ENCODE assay signal across 6 cellular contexts in genomic region chr19:10399340-10399739, GRCh38. TPM values are rescaled to one million over a fixed set of nuclear protein-coding genes. Genes with fewer than 3 reads are reported as not detected.
A peak's percentile ranks its signal among the peaks of the same experiment; 100 is the strongest.
DNase-seq lines count a peak whose midpoint lies in the region; ATAC-seq, FAIRE-seq and TF ChIP-seq lines count a peak whose summit lies in the region.
"Not testable (repeated sequence)": the region's sequence is repeated elsewhere in the genome, so short reads cannot be mapped to it uniquely, and the experiment has no call there.

No MANE protein-coding gene starts in this region.

- H3K4me1 Mint-ChIP-seq in activated naive CD8-positive, alpha-beta T cell treated with anti-CD3 and anti-CD28 coated beads, Interleukin-2, amount 10 ng/mL, durations not matched to agents 7 days and 5 days: peaks cover 29% of the 10 kb centered on the region

- H3K36me3 ChIP-seq in heart right ventricle: peaks cover 7 to 48% (median 17%) of the 10 kb centered on the region in 9 donors
- peaks cover 34 to 51% of the 10 kb centered on the region in 2 experiments for H3K36me3 ChIP-seq in trophoblast cell (ENCODE audit: control insufficient read depth in 1 of 2, insufficient read depth in 2 of 2, low read length in 2 of 2)
- peaks cover 0 to 60% (median 20%) of the 10 kb centered on the region in 6 donors for H3K36me3 ChIP-seq in spleen

- ATAC-seq in activated naive CD8-positive, alpha-beta T cell treated with anti-CD3 and anti-CD28 coated beads, Interleukin-2, amount 10 ng/mL, durations not matched to agents 7 days and 5 days (ENCODE audit: low read depth); heart right ventricle: not testable (repeated sequence)

- not testable (repeated sequence) for H3K9me3 ChIP-seq in heart right ventricle; trophoblast cell (ENCODE audit: insufficient read depth, low read depth, low read length); spleen

- not testable (repeated sequence) for H3K27me3 ChIP-seq in heart right ventricle; trophoblast cell (ENCODE audit: insufficient read depth, low read length); spleen (replicated peaks in 1 of 7)

- H2BK120ac ChIP-seq in trophoblast cell (ENCODE audit: insufficient read depth, low read length, poor library complexity): not testable (repeated sequence)

- H3K18ac ChIP-seq in trophoblast cell (ENCODE audit: low read length): not testable (repeated sequence)

- intact Hi-C loops in heart right ventricle (cut with DNase I): loop anchor here in 1 of 10 donors (10.0 kb wide), 1 partner anchor 465 kb away; the partner anchor contains the start of gene OLFM2
- intact Hi-C loops in spleen (cut with DNase I; ENCODE audit: low total_unique reads): not testable (repeated sequence)

- not testable (repeated sequence) for H4K8ac ChIP-seq in trophoblast cell (ENCODE audit: low read depth, low read length)

- not testable (repeated sequence) for H3K9me3 Mint-ChIP-seq in activated naive CD8-positive, alpha-beta T cell treated with anti-CD3 and anti-CD28 coated beads, Interleukin-2, amount 10 ng/mL, durations not matched to agents 7 days and 5 days

- POLR2A ChIA-PET in activated naive CD8-positive, alpha-beta T cell treated with anti-CD3 and anti-CD28 coated beads, Interleukin-2, amount 10 ng/mL, durations not matched to agents 7 days and 5 days (lab: Charles Lee): interaction anchor here (0.6 kb wide), 1 partner anchor 285 kb away, joined by 3 read pairs; no protein-coding TSS in a partner anchor

- not testable (repeated sequence) for H3K4ac ChIP-seq in trophoblast cell (ENCODE audit: low read depth, low read length)

- not testable (repeated sequence) for H2AFZ ChIP-seq in trophoblast cell (ENCODE audit: insufficient read depth, low read length, poor library complexity)

- peak; percentile 39 for DNase-seq in Caki2 (ENCODE audit: low read depth)
- peak; percentile 11 for DNase-seq in RCC 7860 (ENCODE audit: low spot score)
- not testable (repeated sequence) for DNase-seq in activated naive CD8-positive, alpha-beta T cell treated with anti-CD3 and anti-CD28 coated beads, Interleukin-2, amount 10 ng/mL, durations not matched to agents 7 days and 5 days; heart right ventricle; spleen
- peak; percentile 67 to 69 for DNase-seq in trophoblast cell

- H3K79me1 ChIP-seq in trophoblast cell (ENCODE audit: low read length): not testable (repeated sequence)

- 92 to 96% methylated on average over 8 of the region's 8 CpGs for WGBS in heart right ventricle, 2 donors
- no CpG with 5 or more reads among the region's 8 CpGs for WGBS in trophoblast cell (ENCODE audit: extremely low coverage, insufficient coverage, insufficient read length)
- 83 to 88% (median 85%) methylated on average over 8 of the region's 8 CpGs for WGBS in spleen, 5 donors

- peaks cover 31 to 71% (median 52%) of the 10 kb centered on the region in 9 donors for H3K4me1 ChIP-seq in heart right ventricle
- H3K4me1 ChIP-seq in trophoblast cell (ENCODE audit: control insufficient read depth in 1 of 2, insufficient read depth in 2 of 2, low read length in 2 of 2): not testable (repeated sequence)
- peaks cover 33 to 83% (median 56%) of the 10 kb centered on the region in 6 donors for H3K4me1 ChIP-seq in spleen

- not testable (repeated sequence) for H3K27ac Mint-ChIP-seq in activated naive CD8-positive, alpha-beta T cell treated with anti-CD3 and anti-CD28 coated beads, Interleukin-2, amount 10 ng/mL, durations not matched to agents 7 days and 5 days

- H2AK5ac ChIP-seq in trophoblast cell (ENCODE audit: low read length): not testable (repeated sequence)

- H3K79me2 ChIP-seq in trophoblast cell (ENCODE audit: control insufficient read depth, insufficient read depth, low read length, poor library complexity): peaks cover 12% of the 10 kb centered on the region

- TF ChIP-seq POLR2A in spleen (IDR thresholded peaks at IDR 0.05): not testable (repeated sequence)

- peak overlapping the region; percentile 19 for H3K4me3 Mint-ChIP-seq in activated naive CD8-positive, alpha-beta T cell treated with anti-CD3 and anti-CD28 coated beads, Interleukin-2, amount 10 ng/mL, durations not matched to agents 7 days and 5 days

- not testable (repeated sequence) for H3K36me3 Mint-ChIP-seq in activated naive CD8-positive, alpha-beta T cell treated with anti-CD3 and anti-CD28 coated beads, Interleukin-2, amount 10 ng/mL, durations not matched to agents 7 days and 5 days

- not testable (repeated sequence) for H3K14ac ChIP-seq in trophoblast cell (ENCODE audit: low read length)

- H3K27me3 Mint-ChIP-seq in activated naive CD8-positive, alpha-beta T cell treated with anti-CD3 and anti-CD28 coated beads, Interleukin-2, amount 10 ng/mL, durations not matched to agents 7 days and 5 days: not testable (repeated sequence)

- not testable (repeated sequence) for H3K4me3 ChIP-seq in heart right ventricle; trophoblast cell (ENCODE audit: low read depth, low read length); spleen

- in situ Hi-C loops in Caki2 (cut with HindIII; ENCODE audit: low pct_unique_long_range_greater_than_20kb, low sequenced_read_pairs): not testable (repeated sequence)

- H2BK12ac ChIP-seq in trophoblast cell (ENCODE audit: low read length): not testable (repeated sequence)

- H3K27ac ChIP-seq in heart right ventricle (peak overlapping the region in 8 of 10 donors; percentile 33 to 94 (median 85)), spleen (peak overlapping the region in 5 of 8 donors; percentile 45 to 90 (median 69))
- not testable (repeated sequence) for H3K27ac ChIP-seq in trophoblast cell (ENCODE audit: low read depth, low read length)

- H4K91ac ChIP-seq in trophoblast cell (ENCODE audit: low read depth, low read length): not testable (repeated sequence)

- H4K12ac ChIP-seq in trophoblast cell (ENCODE audit: low read depth, low read length): not testable (repeated sequence)

- H3K9ac ChIP-seq in trophoblast cell (ENCODE audit: low read length): not testable (repeated sequence)

- not testable (repeated sequence) for TF ChIP-seq CTCF in heart right ventricle (IDR thresholded peaks at IDR 0.05); spleen (IDR thresholded peaks at IDR 0.05 in 8 of 11, conservative IDR thresholded peaks at IDR 0.05 in 3 of 11)

- not testable (repeated sequence) for FAIRE-seq in RCC 7860 (lab: Jason Lieb, UNC)

- not testable (repeated sequence) for H3K4me2 ChIP-seq in trophoblast cell (ENCODE audit: low read length)

- H2BK5ac ChIP-seq in trophoblast cell (ENCODE audit: low read depth, low read length, poor library complexity): not testable (repeated sequence)

- not testable (repeated sequence) for H3K23ac ChIP-seq in trophoblast cell (ENCODE audit: low read length)

RNA-seq across cellular contexts. Expression of gene CDC37, which starts 4.0 kb away (rescaled TPM):
- 120 and 175 TPM in 2 replicates for total RNA-seq in Caki2 (2014; rRNA removed; shearing (Covaris generic); ENCODE audit: low replicate concordance)
- 100 to 1,000 TPM; 242 to 248 TPM for total RNA-seq in activated naive CD8-positive, alpha-beta T cell treated with anti-CD3 and anti-CD28 coated beads, Interleukin-2, amount 10 ng/mL, durations not matched to agents 7 days and 5 days
- total RNA-seq in heart right ventricle (100 to 1,000 TPM; 106 to 179 (median 121) TPM), spleen (100 to 1,000 TPM; 131 to 186 (median 150) TPM)
- polyA plus RNA-seq in heart right ventricle (100 to 1,000 TPM; 217 to 422 TPM), spleen (100 to 1,000 TPM; 142 to 387 (median 251) TPM)
- 163 and 166 TPM in 2 replicates for polyA plus RNA-seq in trophoblast cell (2013)

RNA-seq across cellular contexts. Expression of gene TYK2, which starts 19.0 kb away (rescaled TPM):
- total RNA-seq in Caki2 (2014; rRNA removed; shearing (Covaris generic); ENCODE audit: low replicate concordance): 34.3 and 47.6 TPM in 2 replicates
- total RNA-seq in activated naive CD8-positive, alpha-beta T cell treated with anti-CD3 and anti-CD28 coated beads, Interleukin-2, amount 10 ng/mL, durations not matched to agents 7 days and 5 days: 100 to 1,000 TPM; 277 to 290 TPM
- total RNA-seq in heart right ventricle: 10 to 100 TPM; 37.0 to 80.2 (median 55.8) TPM
- 100 to 1,000 TPM in 1 of 2 donors, 10 to 100 TPM in 1; 76.3 to 182 TPM for polyA plus RNA-seq in heart right ventricle
- polyA plus RNA-seq in trophoblast cell (2013): 62.0 and 64.7 TPM in 2 replicates
- 100 to 1,000 TPM; 208 to 299 (median 246) TPM for total RNA-seq in spleen
- 100 to 1,000 TPM; 159 to 422 (median 257) TPM for polyA plus RNA-seq in spleen

RNA-seq across cellular contexts. Expression of gene PDE4A, which starts 21.0 kb away (rescaled TPM):
- total RNA-seq in Caki2 (2014; rRNA removed; shearing (Covaris generic); ENCODE audit: low replicate concordance): 0.20 and 3.6 TPM in 2 replicates
- 10 to 100 TPM; 28.2 to 29.2 TPM for total RNA-seq in activated naive CD8-positive, alpha-beta T cell treated with anti-CD3 and anti-CD28 coated beads, Interleukin-2, amount 10 ng/mL, durations not matched to agents 7 days and 5 days
- total RNA-seq in heart right ventricle (10 to 100 TPM; 10.4 to 50.7 (median 17.3) TPM), spleen (10 to 100 TPM; 12.0 to 17.3 (median 13.3) TPM)
- polyA plus RNA-seq in heart right ventricle (10 to 100 TPM in 1 of 2 donors, 1 to 10 TPM in 1; 3.5 to 14.3 TPM), spleen (1 to 10 TPM; 2.1 to 4.4 (median 3.2) TPM)
- polyA plus RNA-seq in trophoblast cell (2013): 1.2 and 1.3 TPM in 2 replicates

RNA-seq across cellular contexts. Expression of gene ICAM3, which starts 59.9 kb away (rescaled TPM):
- 10.1 and 12.2 TPM in 2 replicates for total RNA-seq in Caki2 (2014; rRNA removed; shearing (Covaris generic); ENCODE audit: low replicate concordance)
- 100 to 1,000 TPM; 182 to 189 TPM for total RNA-seq in activated naive CD8-positive, alpha-beta T cell treated with anti-CD3 and anti-CD28 coated beads, Interleukin-2, amount 10 ng/mL, durations not matched to agents 7 days and 5 days
- total RNA-seq in heart right ventricle (10 to 100 TPM; 14.0 to 77.2 (median 17.9) TPM), spleen (100 to 1,000 TPM in 5 of 7 donors, 10 to 100 TPM in 2; 69.3 to 180 (median 107) TPM)
- polyA plus RNA-seq in heart right ventricle (10 to 100 TPM in 1 of 2 donors, 1 to 10 TPM in 1; 6.1 to 13.1 TPM), spleen (100 to 1,000 TPM; 111 to 119 (median 112) TPM)
- polyA plus RNA-seq in trophoblast cell (2013): 6.5 and 6.9 TPM in 2 replicates
